1 cellular context compared by ENCODE assay signal in the genomic region with DNA sequence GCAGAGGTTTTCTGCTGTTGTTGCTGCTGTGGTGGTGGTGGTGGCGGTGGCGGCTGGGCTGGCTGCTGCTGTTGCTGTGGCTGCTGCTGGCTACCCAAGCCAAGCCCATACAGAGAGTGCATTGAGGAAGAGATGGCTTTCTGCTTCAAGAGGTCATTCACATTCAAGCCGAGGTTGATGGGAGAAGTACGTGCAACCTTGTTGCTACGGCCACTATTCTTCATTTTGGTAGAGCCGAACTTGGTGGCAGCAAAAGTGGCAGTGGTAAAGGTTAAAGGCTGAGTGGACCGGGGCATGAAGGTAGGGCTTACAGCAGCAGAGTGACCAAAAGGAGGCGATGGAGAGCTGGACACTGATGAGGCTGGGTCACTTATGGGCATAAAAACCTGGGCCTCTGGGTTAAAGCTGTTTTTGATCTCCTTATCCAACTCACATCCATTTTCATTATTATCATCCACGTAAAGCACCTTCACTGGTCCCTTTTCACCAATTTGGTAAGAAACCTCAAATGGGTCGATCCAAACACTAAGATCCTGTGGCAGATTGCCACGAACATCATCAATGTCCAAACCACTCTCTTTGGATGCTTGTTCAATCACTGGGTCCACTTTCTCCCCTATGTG.
TF ChIP-seq lines count a peak whose summit lies in the region.

No MANE protein-coding gene starts in this region.

TF ChIP-seq in SK-N-SH treated with all-trans-retinoic acid at 6 μM for 48 hours, 23 proteins besides CTCF, POLR2A, EP300 and RAD21 (continued from another document):
- TF ChIP-seq, protein P1, sequence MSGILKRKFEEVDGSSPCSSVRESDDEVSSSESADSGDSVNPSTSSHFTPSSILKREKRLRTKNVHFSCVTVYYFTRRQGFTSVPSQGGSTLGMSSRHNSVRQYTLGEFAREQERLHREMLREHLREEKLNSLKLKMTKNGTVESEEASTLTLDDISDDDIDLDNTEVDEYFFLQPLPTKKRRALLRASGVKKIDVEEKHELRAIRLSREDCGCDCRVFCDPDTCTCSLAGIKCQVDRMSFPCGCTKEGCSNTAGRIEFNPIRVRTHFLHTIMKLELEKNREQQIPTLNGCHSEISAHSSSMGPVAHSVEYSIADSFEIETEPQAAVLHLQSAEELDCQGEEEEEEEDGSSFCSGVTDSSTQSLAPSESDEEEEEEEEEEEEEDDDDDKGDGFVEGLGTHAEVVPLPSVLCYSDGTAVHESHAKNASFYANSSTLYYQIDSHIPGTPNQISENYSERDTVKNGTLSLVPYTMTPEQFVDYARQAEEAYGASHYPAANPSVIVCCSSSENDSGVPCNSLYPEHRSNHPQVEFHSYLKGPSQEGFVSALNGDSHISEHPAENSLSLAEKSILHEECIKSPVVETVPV (CRISPR knock-in tag; IDR thresholded peaks at IDR 0.05): no peak
- TF ChIP-seq, protein P2, sequence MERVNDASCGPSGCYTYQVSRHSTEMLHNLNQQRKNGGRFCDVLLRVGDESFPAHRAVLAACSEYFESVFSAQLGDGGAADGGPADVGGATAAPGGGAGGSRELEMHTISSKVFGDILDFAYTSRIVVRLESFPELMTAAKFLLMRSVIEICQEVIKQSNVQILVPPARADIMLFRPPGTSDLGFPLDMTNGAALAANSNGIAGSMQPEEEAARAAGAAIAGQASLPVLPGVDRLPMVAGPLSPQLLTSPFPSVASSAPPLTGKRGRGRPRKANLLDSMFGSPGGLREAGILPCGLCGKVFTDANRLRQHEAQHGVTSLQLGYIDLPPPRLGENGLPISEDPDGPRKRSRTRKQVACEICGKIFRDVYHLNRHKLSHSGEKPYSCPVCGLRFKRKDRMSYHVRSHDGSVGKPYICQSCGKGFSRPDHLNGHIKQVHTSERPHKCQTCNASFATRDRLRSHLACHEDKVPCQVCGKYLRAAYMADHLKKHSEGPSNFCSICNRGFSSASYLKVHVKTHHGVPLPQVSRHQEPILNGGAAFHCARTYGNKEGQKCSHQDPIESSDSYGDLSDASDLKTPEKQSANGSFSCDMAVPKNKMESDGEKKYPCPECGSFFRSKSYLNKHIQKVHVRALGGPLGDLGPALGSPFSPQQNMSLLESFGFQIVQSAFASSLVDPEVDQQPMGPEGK (CRISPR knock-in tag; IDR thresholded peaks at IDR 0.05; ENCODE audit: borderline replicate concordance): no peak
